8 cellular contexts compared by ENCODE assay signal in the genomic region with DNA sequence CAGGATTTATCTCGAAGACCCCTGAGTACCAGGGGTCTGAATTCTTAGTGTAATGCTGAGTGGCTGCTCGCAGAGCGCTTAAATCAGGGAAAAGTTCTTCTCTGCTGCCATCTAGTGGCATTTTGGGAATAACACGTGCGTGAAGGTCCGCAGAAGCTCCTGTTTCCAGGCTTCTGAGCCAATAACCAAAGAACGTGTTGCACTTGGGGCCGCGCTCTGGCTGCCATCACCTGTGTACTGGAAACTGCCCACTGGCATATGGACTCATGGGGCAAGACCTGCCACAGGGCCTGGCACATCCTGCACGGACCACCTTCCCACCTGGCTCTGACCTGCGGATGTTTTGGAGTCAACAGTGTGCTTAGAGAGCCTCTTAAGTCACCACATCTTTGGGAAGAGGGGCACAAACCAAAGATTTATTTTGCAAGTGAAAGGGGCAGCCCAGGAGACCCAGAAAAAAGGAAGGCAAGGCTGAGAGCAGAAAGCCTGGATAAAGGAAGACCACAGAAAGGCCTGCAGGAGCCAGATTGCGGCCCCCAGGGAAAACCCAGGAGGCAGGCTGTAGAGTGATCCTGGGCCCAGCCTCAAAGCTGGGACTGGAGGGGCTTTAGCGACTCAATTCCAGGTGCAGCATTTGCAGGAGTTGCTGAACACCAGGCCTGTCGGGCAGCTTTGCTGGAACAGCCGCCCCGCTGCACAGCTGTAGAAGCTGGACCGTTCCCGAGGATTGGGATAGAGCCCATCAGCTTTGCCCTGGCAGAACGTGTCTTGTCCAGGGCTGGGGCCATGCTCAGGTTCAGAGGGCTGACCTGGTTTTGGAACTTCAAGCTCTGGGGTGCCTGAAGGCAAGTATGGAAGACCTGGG. TPM values are rescaled to one million over a fixed set of nuclear protein-coding genes. Genes with fewer than 3 reads are reported as not detected.
DNase-seq lines count a peak whose midpoint lies in the region; ATAC-seq and TF ChIP-seq lines count a peak whose summit lies in the region.

No MANE protein-coding gene starts in this region.

- POLR2A ChIA-PET in CD8-positive, alpha-beta memory T cell (lab: Charles Lee) = no interaction called here

- no peak overlapping the region for H3K27ac Mint-ChIP-seq in CD8-positive, alpha-beta memory T cell
- no peak overlapping the region for H3K27ac Mint-ChIP-seq in stimulated activated naive B cell treated with anti-CD40 and anti-IgM and Interleukin-4, amounts not matched to agents 10 μg/mL and 1 μg/mL and 100 μg/mL, for 72 hours

- H3K9me3 Mint-ChIP-seq in CD8-positive, alpha-beta memory T cell = no peaks in the 10 kb centered on the region
- no peaks in the 10 kb centered on the region for H3K9me3 Mint-ChIP-seq in stimulated activated naive B cell treated with anti-CD40 and anti-IgM and Interleukin-4, amounts not matched to agents 10 μg/mL and 1 μg/mL and 100 μg/mL, for 72 hours

- no peaks in the 10 kb centered on the region for H3K27me3 ChIP-seq in CD8-positive, alpha-beta memory T cell (ENCODE audit: insufficient read depth, low read length, poor library complexity, severe bottlenecking)
- H3K27me3 ChIP-seq in NT2/D1 (ENCODE audit: insufficient read depth, insufficient read length) = no peaks in the 10 kb centered on the region

- H3K4me1 Mint-ChIP-seq in CD8-positive, alpha-beta memory T cell = peaks cover 0 to 7% (median 6%) of the 10 kb centered on the region in 3 donors
- H3K4me1 Mint-ChIP-seq in stimulated activated naive B cell treated with anti-CD40 and anti-IgM and Interleukin-4, amounts not matched to agents 10 μg/mL and 1 μg/mL and 100 μg/mL, for 72 hours = peaks cover 5 to 6% of the 10 kb centered on the region in 2 donors

- no peaks in the 10 kb centered on the region for H3K4me1 ChIP-seq in CD8-positive, alpha-beta memory T cell (ENCODE audit: insufficient read depth, low read length)
- peaks cover 17% of the 10 kb centered on the region for H3K4me1 ChIP-seq in NT2/D1 (ENCODE audit: insufficient read depth, insufficient read length)

- CTCF ChIA-PET in CD8-positive, alpha-beta memory T cell (lab: Charles Lee) = interaction anchor here (1.0 to 6.1 kb wide), 8 partner anchors 8 to 182 kb away, joined by 3 to 57 read pairs (median 6); no protein-coding TSS in a partner anchor

- H3K4me3 Mint-ChIP-seq in CD8-positive, alpha-beta memory T cell = no peak overlapping the region
- no peak overlapping the region for H3K4me3 Mint-ChIP-seq in stimulated activated naive B cell treated with anti-CD40 and anti-IgM and Interleukin-4, amounts not matched to agents 10 μg/mL and 1 μg/mL and 100 μg/mL, for 72 hours

- peak; percentile 82 to 86 for ATAC-seq in stimulated activated naive B cell treated with anti-CD40 and anti-IgM and Interleukin-4, amounts not matched to agents 10 μg/mL and 1 μg/mL and 100 μg/mL, for 72 hours (replicated peaks)
- no peak for ATAC-seq in HG03097 (IDR thresholded peaks at IDR 0.05; ENCODE audit: low FRiP score, unreplicated experiment)

- TF ChIP-seq POLR2A in erythroblast (IDR thresholded peaks at IDR 0.05; ENCODE audit: low read length) = no peak

- H3K27ac ChIP-seq in CD8-positive, alpha-beta memory T cell (ENCODE audit: low read depth, low read length) = no peak overlapping the region

- no peaks in the 10 kb centered on the region for H3K36me3 ChIP-seq in CD8-positive, alpha-beta memory T cell (ENCODE audit: insufficient read depth, low read length)
- H3K36me3 ChIP-seq in NT2/D1 (ENCODE audit: insufficient read depth, insufficient read length, low read length) = no peaks in the 10 kb centered on the region

- H3K9me3 ChIP-seq in CD8-positive, alpha-beta memory T cell (ENCODE audit: low read length) = no peaks in the 10 kb centered on the region
- H3K9me3 ChIP-seq in NT2/D1 (ENCODE audit: insufficient read depth, low read length) = no peaks in the 10 kb centered on the region

- H3K4me3 ChIP-seq in CD8-positive, alpha-beta memory T cell (ENCODE audit: low read length) = no peak overlapping the region
- no peak overlapping the region for H3K4me3 ChIP-seq in NT2/D1 (ENCODE audit: insufficient read length, low read depth)

- peaks cover 17 to 26% of the 10 kb centered on the region in 2 donors for H3K27me3 Mint-ChIP-seq in CD8-positive, alpha-beta memory T cell
- peaks cover 25 to 31% of the 10 kb centered on the region in 2 donors for H3K27me3 Mint-ChIP-seq in stimulated activated naive B cell treated with anti-CD40 and anti-IgM and Interleukin-4, amounts not matched to agents 10 μg/mL and 1 μg/mL and 100 μg/mL, for 72 hours

- no peaks in the 10 kb centered on the region for H3K36me3 Mint-ChIP-seq in CD8-positive, alpha-beta memory T cell
- H3K36me3 Mint-ChIP-seq in stimulated activated naive B cell treated with anti-CD40 and anti-IgM and Interleukin-4, amounts not matched to agents 10 μg/mL and 1 μg/mL and 100 μg/mL, for 72 hours = no peaks in the 10 kb centered on the region

- peak; percentile 25 to 54 (median 38) for DNase-seq in CD8-positive, alpha-beta memory T cell
- DNase-seq in HuH-7 (ENCODE audit: low spot score) (peak; percentile 50), NT2/D1 (ENCODE audit: low read depth, low spot score) (peak; percentile 94), erythroblast (lab: John Stamatoyannopoulos, UW) (peak; percentile 60 to 83), myocyte (ENCODE audit: low read depth) (peak; percentile 84)
- DNase-seq in activated CD8-positive, alpha-beta memory T cell treated with anti-CD3 and anti-CD28 coated beads, Interleukin-2, amount 50 U/mL, for 4 hours = peak; percentile 50
- peak; percentile 49 for DNase-seq in stimulated activated naive B cell treated with anti-CD40 and anti-IgM and Interleukin-4, amounts not matched to agents 10 μg/mL and 1 μg/mL and 100 μg/mL, for 72 hours

- peak overlapping the region; percentile 12 for H3K9ac ChIP-seq in NT2/D1 (ENCODE audit: insufficient read length, low read depth)

RNA-seq across cellular contexts. Expression of a gene that starts 13.0 kb away (rescaled TPM):
- total RNA-seq in CD8-positive, alpha-beta memory T cell = under 1 TPM in 1 of 2 experiments, not detected in 1; 0.07 TPM
- polyA plus RNA-seq in CD8-positive, alpha-beta memory T cell = not detected
- total RNA-seq in myocyte = 5.0 and 7.7 TPM in 2 replicates
- polyA plus RNA-seq in myocyte (2012) = 4.5 TPM

RNA-seq across cellular contexts. Expression of a gene that starts 30.0 kb away (rescaled TPM):
- not detected for total RNA-seq in CD8-positive, alpha-beta memory T cell
- polyA plus RNA-seq in CD8-positive, alpha-beta memory T cell = not detected
- total RNA-seq in myocyte = 0.37 and 1.2 TPM in 2 replicates
- polyA plus RNA-seq in myocyte (2012) = 9.1 TPM

RNA-seq across cellular contexts. Expression of a gene that starts 40.9 kb away (rescaled TPM):
- not detected for total RNA-seq in CD8-positive, alpha-beta memory T cell
- polyA plus RNA-seq in CD8-positive, alpha-beta memory T cell = not detected
- 1,679 and 2,440 TPM in 2 replicates for total RNA-seq in myocyte
- 817 TPM for polyA plus RNA-seq in myocyte (2012)

Comparison
In these comparisons a context has a peak if more than half of its experiments do, and no peak if none do; other contexts are left out.
1. DNase-seq: peak in every context shown above with its lines; median percentile 94 in NT2/D1; 84 in myocyte; 72 in erythroblast; 50 in HuH-7; 50 in activated CD8-positive, alpha-beta memory T cell treated with anti-CD3 and anti-CD28 coated beads, Interleukin-2, amount 50 U/mL, for 4 hours; 49 in stimulated activated naive B cell treated with anti-CD40 and anti-IgM and Interleukin-4, amounts not matched to agents 10 μg/mL and 1 μg/mL and 100 μg/mL, for 72 hours; 38 in CD8-positive, alpha-beta memory T cell.
2. RNA of a gene that starts 40.9 kb away (total RNA-seq): 1,679 to 2,440 TPM in myocyte; not detected in CD8-positive, alpha-beta memory T cell; every median in the first group is over 1,000 times any median in the second.